In the genomic region with DNA sequence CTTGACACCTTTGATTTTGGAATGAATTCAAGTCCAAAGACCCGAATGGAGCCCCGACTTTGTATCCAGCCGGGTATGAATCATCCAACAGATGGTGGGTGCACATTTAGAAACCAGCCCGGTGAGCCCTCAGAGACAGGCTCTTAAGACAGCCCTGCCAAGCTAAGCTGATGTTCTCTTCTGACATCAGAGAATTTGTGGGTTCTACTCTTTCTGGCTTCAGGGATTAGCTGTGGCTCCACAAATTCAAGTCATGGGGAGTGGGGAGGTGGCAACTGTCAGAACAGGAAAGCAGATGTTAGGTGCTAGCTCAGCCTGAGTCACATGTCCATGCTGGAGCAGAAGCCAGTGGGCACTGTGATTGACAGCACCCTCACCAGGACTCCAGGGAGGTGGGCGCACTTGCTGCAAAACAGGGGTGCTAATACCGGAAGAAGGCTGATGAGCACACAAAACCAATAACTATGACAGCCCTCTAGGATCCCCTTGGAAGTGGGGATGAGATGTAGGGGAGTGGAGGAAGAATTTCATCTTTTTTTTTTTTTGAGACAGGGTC, we compare ENCODE assay signal across 25 cellular contexts. TPM values are rescaled to one million over a fixed set of nuclear protein-coding genes. Genes with fewer than 3 reads are reported as not detected.
"Had no signal": no experiment of that assay in that cellular context is flagged by ENCODE, and none has a peak within 500 bp of the region (broad histone marks: within the 10 kb centered on the region; RNA-seq: fewer than 3 reads in every experiment).

No MANE protein-coding gene starts in this region.

- H3K4me1 Mint-ChIP-seq: immature natural killer cell, natural killer cell had no signal

- H3K36me3 Mint-ChIP-seq: activated naive CD4-positive, alpha-beta T cell treated with anti-CD3 and anti-CD28 coated beads, Interleukin-2, amount 50 U/mL, for 72 hours; brain; immature natural killer cell; mesothelial cell of epicardium; natural killer cell had no signal

- H3K9me3 ChIP-seq: left lung, psoas muscle, right atrium auricular region, thyroid gland had no signal

- H3K9me3 Mint-ChIP-seq: activated CD4-positive, alpha-beta memory T cell treated with anti-CD3 and anti-CD28 coated beads, Interleukin-2, amount 10 ng/mL, durations not matched to agents 7 days and 5 days; activated CD4-positive, alpha-beta T cell treated with anti-CD3 and anti-CD28 coated beads, Interleukin-2, amount 10 ng/mL, durations not matched to agents 24 days and 14 days; activated naive CD4-positive, alpha-beta T cell treated with anti-CD3 and anti-CD28 coated beads, Interleukin-2, amount 50 U/mL, for 72 hours; activated T-helper 1 cell treated with anti-CD3 and anti-CD28 coated beads, Interleukin-12 subunit alpha, Interleukin-12 subunit beta, Interleukin-2, Interleukin-4 antibody, amounts not matched to agents 30 ng/mL and 10 ng/mL and 1 ng/mL, durations not matched to agents 14 hours and 24 hours and 36 hours; dendritic cell treated with granulocyte-macrophage colony-stimulating factor and Interleukin-4, amounts not matched to agents 40 ng/mL and 50 ng/mL, for 4 days; immature natural killer cell; mesothelial cell of epicardium; natural killer cell; stimulated activated naive CD8-positive, alpha-beta T cell treated with anti-CD3 and anti-CD28 coated beads, Interleukin-15, Interleukin-2, amounts not matched to agents 100 ng/mL and 50 ng/mL, for 24 hours; T-helper 1 cell treated with Interleukin-12 subunit alpha and Interleukin-12 subunit beta and Interleukin-4 antibody, amounts not matched to agents 30 μg/mL and 1 μg/mL, for 36 hours had no signal

- H3K36me3 ChIP-seq: left lung, right atrium auricular region, thyroid gland had no signal

- H3K4me3 Mint-ChIP-seq: activated CD4-positive, alpha-beta memory T cell treated with anti-CD3 and anti-CD28 coated beads, Interleukin-2, amount 10 ng/mL, durations not matched to agents 7 days and 5 days; activated CD4-positive, alpha-beta T cell treated with anti-CD3 and anti-CD28 coated beads, Interleukin-2, amount 10 ng/mL, durations not matched to agents 24 days and 14 days; activated T-helper 1 cell treated with anti-CD3 and anti-CD28 coated beads, Interleukin-12 subunit alpha, Interleukin-12 subunit beta, Interleukin-2, Interleukin-4 antibody, amounts not matched to agents 30 ng/mL and 10 ng/mL and 1 ng/mL, durations not matched to agents 14 hours and 24 hours and 36 hours; brain; dendritic cell treated with granulocyte-macrophage colony-stimulating factor and Interleukin-4, amounts not matched to agents 40 ng/mL and 50 ng/mL, for 4 days; immature natural killer cell; mesothelial cell of epicardium; natural killer cell; stimulated activated naive CD8-positive, alpha-beta T cell treated with anti-CD3 and anti-CD28 coated beads, Interleukin-15, Interleukin-2, amounts not matched to agents 100 ng/mL and 50 ng/mL, for 24 hours; T-helper 1 cell treated with Interleukin-12 subunit alpha and Interleukin-12 subunit beta and Interleukin-4 antibody, amounts not matched to agents 30 μg/mL and 1 μg/mL, for 36 hours had no signal

- H3K4me1 ChIP-seq: left lung, right atrium auricular region had no signal

- H3K27ac Mint-ChIP-seq: activated CD4-positive, alpha-beta memory T cell treated with anti-CD3 and anti-CD28 coated beads, Interleukin-2, amount 10 ng/mL, durations not matched to agents 7 days and 5 days; activated CD4-positive, alpha-beta T cell treated with anti-CD3 and anti-CD28 coated beads, Interleukin-2, amount 10 ng/mL, durations not matched to agents 24 days and 14 days; activated naive CD4-positive, alpha-beta T cell treated with anti-CD3 and anti-CD28 coated beads, Interleukin-2, amount 50 U/mL, for 72 hours; activated T-helper 1 cell treated with anti-CD3 and anti-CD28 coated beads, Interleukin-12 subunit alpha, Interleukin-12 subunit beta, Interleukin-2, Interleukin-4 antibody, amounts not matched to agents 30 ng/mL and 10 ng/mL and 1 ng/mL, durations not matched to agents 14 hours and 24 hours and 36 hours; dendritic cell treated with granulocyte-macrophage colony-stimulating factor and Interleukin-4, amounts not matched to agents 40 ng/mL and 50 ng/mL, for 4 days; immature natural killer cell; mesothelial cell of epicardium; natural killer cell; stimulated activated naive CD8-positive, alpha-beta T cell treated with anti-CD3 and anti-CD28 coated beads, Interleukin-15, Interleukin-2, amounts not matched to agents 100 ng/mL and 50 ng/mL, for 24 hours; T-helper 1 cell treated with Interleukin-12 subunit alpha and Interleukin-12 subunit beta and Interleukin-4 antibody, amounts not matched to agents 30 μg/mL and 1 μg/mL, for 36 hours had no signal

- H3K4me3 ChIP-seq: left lung, lung, psoas muscle, right atrium auricular region, thyroid gland had no signal

- DNase-seq: activated CD4-positive, alpha-beta memory T cell treated with anti-CD3 and anti-CD28 coated beads, Interleukin-2, amount 10 ng/mL, durations not matched to agents 7 days and 5 days; activated CD4-positive, alpha-beta T cell treated with anti-CD3 and anti-CD28 coated beads, Interleukin-2, amount 10 ng/mL, durations not matched to agents 24 days and 14 days; caudate nucleus; effector CD4-positive, alpha-beta T cell; foreskin melanocyte; immature natural killer cell; kidney glomerular epithelial cell; left lung; natural killer cell; psoas muscle; stimulated activated CD4-positive, alpha-beta T cell treated with anti-CD3 and anti-CD28 coated beads, Interleukin-12 subunit alpha, Interleukin-12 subunit beta, amount 100 ng/mL, for 4 hours; stimulated activated CD4-positive, alpha-beta T cell treated with anti-CD3 and anti-CD28 coated beads, Interleukin-4, amount 100 ng/mL, for 4 hours; substantia nigra; T1000; thyroid gland had no signal

- H3K27me3 ChIP-seq: right atrium auricular region, thyroid gland had no signal

- ATAC-seq: activated CD4-positive, CD25-positive, alpha-beta regulatory T cell treated with anti-CD3 and anti-CD28 coated beads, Interleukin-2, amount 50 U/mL, for 24 hours; activated naive CD4-positive, alpha-beta T cell treated with anti-CD3 and anti-CD28 coated beads, Interleukin-2, amount 50 U/mL, for 72 hours; left lung; natural killer cell; psoas muscle had no signal

- H3K27ac ChIP-seq: left lung, psoas muscle, right atrium auricular region, thyroid gland had no signal

RNA-seq across cellular contexts. Expression of gene TMEM92, which starts 40.3 kb away (rescaled TPM):
- total RNA-seq: natural killer cell, psoas muscle, right atrium auricular region, thyroid gland had no signal
- polyA plus RNA-seq: immature natural killer cell had no signal
